In genomic region chr16:67517178-67517492, GRCh38 we compare ENCODE assay signal across 22 cellular contexts. TPM values are rescaled to one million over a fixed set of nuclear protein-coding genes. Genes with fewer than 3 reads are reported as not detected.
DNase-seq lines count a peak whose midpoint lies in the region; ATAC-seq and TF ChIP-seq lines count a peak whose summit lies in the region.
"Had no signal": no experiment of that assay in that cellular context is flagged by ENCODE, and none has a peak within 500 bp of the region (broad histone marks: within the 10 kb centered on the region; RNA-seq: fewer than 3 reads in every experiment).

No MANE protein-coding gene starts in this region.

- no peak for TF ChIP-seq POLR2A in esophagus squamous epithelium (IDR thresholded peaks at IDR 0.05)

- H3K36me3 ChIP-seq in SK-N-SH (replicated peaks in 1 of 2; ENCODE audit: control insufficient read depth in 1 of 2, insufficient read depth in 2 of 2, low read length in 1 of 2), result no peaks in the 10 kb centered on the region
- no peaks in the 10 kb centered on the region for H3K36me3 ChIP-seq in OCI-LY3 (replicated peaks; ENCODE audit: low read depth, low read length)
- H3K36me3 ChIP-seq in aorta (ENCODE audit: control insufficient read depth in 1 of 2, insufficient read depth in 2 of 2, low read length in 1 of 2), result no peaks in the 10 kb centered on the region
- no peaks in the 10 kb centered on the region for H3K36me3 ChIP-seq in esophagus squamous epithelium
- H3K36me3 ChIP-seq: Peyer's patch had no signal

- no peaks in the 10 kb centered on the region for H3K9me2 ChIP-seq in SK-N-SH

- H3K9ac ChIP-seq in SK-N-SH, result peak overlapping the region; percentile 36; the same call in 1 of the 2 replicates
- peak overlapping the region; percentile 86 for H3K9ac ChIP-seq in OCI-LY3 (ENCODE audit: low read length)
- H3K9ac ChIP-seq: KMS-11 had no signal

- H3K27ac Mint-ChIP-seq in memory B cell, result peak overlapping the region; percentile 100
- peak overlapping the region; percentile 97 for H3K27ac Mint-ChIP-seq in stimulated activated memory B cell treated with anti-CD40 and anti-IgM and Interleukin-4, amounts not matched to agents 10 μg/mL and 1 μg/mL and 100 μg/mL, for 72 hours

- ATAC-seq in SK-N-SH treated with all-trans-retinoic acid at 6 μM for 48 hours (no peak), memory B cell (ENCODE audit: low read depth) (no peak), aorta (ENCODE audit: low FRiP score) (no peak)
- ATAC-seq in stimulated activated memory B cell treated with anti-CD40 and anti-IgM and Interleukin-4, amounts not matched to agents 10 μg/mL and 1 μg/mL and 100 μg/mL, for 72 hours, result no peak
- ATAC-seq: HepG2 had no signal

- H3K4me1 Mint-ChIP-seq in memory B cell, result peaks cover 52% of the 10 kb centered on the region
- peaks cover 74% of the 10 kb centered on the region for H3K4me1 Mint-ChIP-seq in stimulated activated memory B cell treated with anti-CD40 and anti-IgM and Interleukin-4, amounts not matched to agents 10 μg/mL and 1 μg/mL and 100 μg/mL, for 72 hours

- no peak for DNase-seq in SK-N-SH
- no peak for DNase-seq in memory B cell (ENCODE audit: low spot score in 2 of 2)
- DNase-seq in SHP77 treated with DMSO at 0.1 percent for 48 hours (lab: John Stamatoyannopoulos, UW), result no peak
- no peak for DNase-seq in aorta
- no peak for DNase-seq in esophagus squamous epithelium (lab: John Stamatoyannopoulos, UW)
- DNase-seq: C1 segment of cervical spinal cord, DND-41, GDM1, HFFc6, NCI-H1048, NCI-H1436 treated with DMSO at 0.1 percent for 48 hours, NCI-H2081, NCI-H524, SIG-M5 had no signal

- CTCF ChIA-PET in SK-N-SH (lab: Yijun Ruan, JAX), result interaction anchor here (1.1 to 5.9 kb wide), 10 partner anchors 9 to 155 kb away, joined by 3 to 104 read pairs (median 14); partner anchors contain the start of genes ATP6V0D1, C16orf86, CARMIL2 and ENKD1

- peak overlapping the region; percentile 58 for H3K4me3 Mint-ChIP-seq in memory B cell
- H3K4me3 Mint-ChIP-seq in stimulated activated memory B cell treated with anti-CD40 and anti-IgM and Interleukin-4, amounts not matched to agents 10 μg/mL and 1 μg/mL and 100 μg/mL, for 72 hours, result no peak overlapping the region

- no peaks in the 10 kb centered on the region for H3K36me3 Mint-ChIP-seq in memory B cell
- peaks cover 23% of the 10 kb centered on the region for H3K36me3 Mint-ChIP-seq in stimulated activated memory B cell treated with anti-CD40 and anti-IgM and Interleukin-4, amounts not matched to agents 10 μg/mL and 1 μg/mL and 100 μg/mL, for 72 hours

- H3F3A ChIP-seq in SK-N-SH (replicated peaks; ENCODE audit: insufficient read depth), result peaks cover 24% of the 10 kb centered on the region

- intact Hi-C loops in aorta (cut with DNase I), result no loop called here
- intact Hi-C loops in esophagus squamous epithelium (cut with DNase I), result no loop called here

- no peak for TF ChIP-seq RAD21 in SK-N-SH (IDR thresholded peaks at IDR 0.05; ENCODE audit: low read length)

- no peaks in the 10 kb centered on the region for H3K27me3 Mint-ChIP-seq in memory B cell
- H3K27me3 Mint-ChIP-seq in stimulated activated memory B cell treated with anti-CD40 and anti-IgM and Interleukin-4, amounts not matched to agents 10 μg/mL and 1 μg/mL and 100 μg/mL, for 72 hours, result no peaks in the 10 kb centered on the region

- H3K4me1 ChIP-seq in SK-N-SH (ENCODE audit: control insufficient read depth in 1 of 2, insufficient read depth in 2 of 2, low read depth in 1 of 2, low read length in 1 of 2), result peaks cover 3 to 11% of the 10 kb centered on the region in 2 experiments; a peak in 2 of 4 replicates
- peaks cover 72% of the 10 kb centered on the region for H3K4me1 ChIP-seq in OCI-LY3 (ENCODE audit: low read length)
- H3K4me1 ChIP-seq in aorta (ENCODE audit: control insufficient read depth in 1 of 2, insufficient read depth in 2 of 2, low read length in 2 of 2), result no peaks in the 10 kb centered on the region
- H3K4me1 ChIP-seq in esophagus squamous epithelium, result peaks cover 0 to 35% (median 7%) of the 10 kb centered on the region in 3 donors

- 83% methylated on average over 4 of the region's 4 CpGs for WGBS in SK-N-SH (ENCODE audit: low lambda C conversion rate)
- WGBS in aorta, 2 donors, result 79 to 88% methylated on average over 4 of the region's 4 CpGs
- 63 to 70% methylated on average over 4 of the region's 4 CpGs for WGBS in esophagus squamous epithelium, 2 donors

- H2AFZ ChIP-seq in SK-N-SH (ENCODE audit: low read depth) (no peak overlapping the region), OCI-LY3 (ENCODE audit: low read depth, low read length) (no peak overlapping the region; the same call in 1 of the 2 replicates)

- H3K9me3 Mint-ChIP-seq in memory B cell, result no peaks in the 10 kb centered on the region
- H3K9me3 Mint-ChIP-seq in stimulated activated memory B cell treated with anti-CD40 and anti-IgM and Interleukin-4, amounts not matched to agents 10 μg/mL and 1 μg/mL and 100 μg/mL, for 72 hours, result no peaks in the 10 kb centered on the region
- H3K9me3 Mint-ChIP-seq: HFFc6 had no signal

- H3K27me3 ChIP-seq in SK-N-SH (ENCODE audit: insufficient read depth) (no peaks in the 10 kb centered on the region), OCI-LY3 (ENCODE audit: low read depth, low read length) (no peaks in the 10 kb centered on the region), aorta (ENCODE audit: control insufficient read depth in 1 of 2, insufficient read depth in 2 of 2, low read length in 1 of 2) (no peaks in the 10 kb centered on the region), esophagus squamous epithelium (no peaks in the 10 kb centered on the region)
- H3K27me3 ChIP-seq: Peyer's patch had no signal

- H3K79me2 ChIP-seq in SK-N-SH (ENCODE audit: insufficient read depth), result no peaks in the 10 kb centered on the region
- H3K79me2 ChIP-seq in OCI-LY3 (ENCODE audit: low read length), result no peaks in the 10 kb centered on the region

- H3K4me2 ChIP-seq in SK-N-SH (peak overlapping the region; percentile 72; the same call in 1 of the 2 replicates), OCI-LY3 (ENCODE audit: low read length) (peak overlapping the region; percentile 99)
- H3K4me2 ChIP-seq: KMS-11 had no signal

- H3K27ac ChIP-seq in SK-N-SH (ENCODE audit: low read depth in 2 of 2, low read length in 1 of 2) (peak overlapping the region in 1 of 2 experiments; percentile 78; a peak in 2 of 4 replicates), OCI-LY3 (ENCODE audit: low read length) (peak overlapping the region; percentile 93), aorta (ENCODE audit: low read depth in 1 of 2, low read length in 2 of 2) (no peak overlapping the region), esophagus squamous epithelium (peak overlapping the region in 1 of 4 donors; percentile 39)
- H3K27ac ChIP-seq: 22Rv1, KMS-11 had no signal

- TF ChIP-seq EP300 in SK-N-SH (IDR thresholded peaks at IDR 0.05; ENCODE audit: borderline replicate concordance in 1 of 2, low read depth in 1 of 2, low read length in 1 of 2), result no peak

- H3K9me3 ChIP-seq in SK-N-SH (no peaks in the 10 kb centered on the region), OCI-LY3 (ENCODE audit: insufficient read depth, low read length) (no peaks in the 10 kb centered on the region), aorta (ENCODE audit: control insufficient read depth, low read length) (no peaks in the 10 kb centered on the region), esophagus squamous epithelium (no peaks in the 10 kb centered on the region)
- H3K9me3 ChIP-seq: Peyer's patch had no signal

- POLR2A ChIA-PET in SK-N-SH (lab: Yijun Ruan, JAX), result no interaction called here

- TF ChIP-seq CTCF in SK-N-SH (IDR thresholded peaks at IDR 0.05), result no peak
- no peak for TF ChIP-seq CTCF in OCI-LY3 (IDR thresholded peaks at IDR 0.05; ENCODE audit: low read depth, low read length)
- no peak for TF ChIP-seq CTCF in esophagus squamous epithelium (IDR thresholded peaks at IDR 0.05)

- H4K20me1 ChIP-seq in SK-N-SH (ENCODE audit: insufficient read depth) (no peaks in the 10 kb centered on the region), OCI-LY3 (ENCODE audit: insufficient read depth, low read length) (no peaks in the 10 kb centered on the region)

- H3K4me3 ChIP-seq in SK-N-SH (ENCODE audit: low read depth in 2 of 2, low read length in 1 of 2) (peak overlapping the region in 1 of 2 experiments; percentile 44; a peak in 1 of 4 replicates), OCI-LY3 (ENCODE audit: low read length) (no peak overlapping the region), aorta (ENCODE audit: low read length in 2 of 2) (no peak overlapping the region), esophagus squamous epithelium (no peak overlapping the region)
- H3K4me3 ChIP-seq: Peyer's patch had no signal

TF ChIP-seq in SK-N-SH, 30 proteins besides CTCF, POLR2A, EP300 and RAD21 (continues in another document):
- TF ChIP-seq SMC3 (IDR thresholded peaks at IDR 0.05; ENCODE audit: low read depth, low read length) (no peak), MEF2A (IDR thresholded peaks at IDR 0.05; ENCODE audit: borderline replicate concordance, low read depth) (no peak), NRF1 (IDR thresholded peaks at IDR 0.05; ENCODE audit: low read depth, low read length) (no peak), FOXM1 (IDR thresholded peaks at IDR 0.05; ENCODE audit: low read depth) (no peak)

TF ChIP-seq in SK-N-SH treated with all-trans-retinoic acid at 6 μM for 48 hours, 23 proteins besides CTCF, POLR2A, EP300 and RAD21 (continues in another document):
- TF ChIP-seq ZC3H10 (CRISPR knock-in tag; IDR thresholded peaks at IDR 0.05), result no peak

RNA-seq across cellular contexts. Expression of gene RIPOR1, which starts 11.5 kb away (rescaled TPM):
- 12.1 and 24.7 TPM in 2 replicates for polyA plus RNA-seq in SK-N-SH (2012; rRNA removed)
- 16.7 and 23.3 TPM in 2 replicates for polyA plus RNA-seq in SK-N-SH (2012; cell fraction: cytosol; rRNA removed)
- polyA plus RNA-seq in SK-N-SH (2012; cell fraction: nucleus; rRNA removed), result 80.4 and 105 TPM in 2 replicates
- total RNA-seq in aorta, result 100 to 1,000 TPM; 105 to 120 TPM
- polyA plus RNA-seq in aorta, result 10 to 100 TPM; 22.7 to 65.5 TPM
- total RNA-seq in esophagus squamous epithelium, result 10 to 100 TPM in 3 of 4 donors, 1 to 10 TPM in 1; 6.6 to 24.0 (median 15.6) TPM

RNA-seq across cellular contexts. Expression of gene AGRP, which starts 33.8 kb away (rescaled TPM):
- polyA plus RNA-seq in SK-N-SH (2012; rRNA removed), result not detected in 2 replicates
- polyA plus RNA-seq in SK-N-SH (2012; cell fraction: cytosol; rRNA removed), result not detected in 2 replicates
- not detected in 2 replicates for polyA plus RNA-seq in SK-N-SH (2012; cell fraction: nucleus; rRNA removed)
- total RNA-seq in aorta, result not detected
- polyA plus RNA-seq in aorta, result 1 to 10 TPM in 1 of 2 donors, not detected in 1; 1.5 TPM
- not detected for total RNA-seq in esophagus squamous epithelium
- total RNA-seq: HepG2, HFFc6, MCF 10A, Peyer's patch had no signal
- polyA plus RNA-seq: HepG2 had no signal

RNA-seq across cellular contexts. Expression of gene ATP6V0D1, which starts 36.2 kb away (rescaled TPM):
- polyA plus RNA-seq in SK-N-SH (2012; rRNA removed), result 111 and 135 TPM in 2 replicates
- polyA plus RNA-seq in SK-N-SH (2012; cell fraction: cytosol; rRNA removed), result 86.6 and 113 TPM in 2 replicates
- 102 and 104 TPM in 2 replicates for polyA plus RNA-seq in SK-N-SH (2012; cell fraction: nucleus; rRNA removed)
- 10 to 100 TPM; 58.7 to 62.0 TPM for total RNA-seq in aorta
- polyA plus RNA-seq in aorta, result 10 to 100 TPM; 52.0 to 88.0 TPM
- total RNA-seq in esophagus squamous epithelium, result 100 to 1,000 TPM in 3 of 4 donors, 10 to 100 TPM in 1; 99.4 to 158 (median 131) TPM

RNA-seq across cellular contexts. Expression of gene CTCF, which starts 45.2 kb away (rescaled TPM):
- polyA plus RNA-seq in SK-N-SH (2012; rRNA removed), result 18.8 and 19.6 TPM in 2 replicates
- polyA plus RNA-seq in SK-N-SH (2012; cell fraction: cytosol; rRNA removed), result 20.3 and 22.0 TPM in 2 replicates
- polyA plus RNA-seq in SK-N-SH (2012; cell fraction: nucleus; rRNA removed), result 17.4 and 24.1 TPM in 2 replicates
- 10 to 100 TPM; 28.5 to 35.8 TPM for total RNA-seq in aorta
- polyA plus RNA-seq in aorta, result 10 to 100 TPM; 16.5 to 25.8 TPM
- total RNA-seq in esophagus squamous epithelium, result 10 to 100 TPM; 29.9 to 35.5 (median 33.5) TPM

Comparison
In these comparisons a context has a peak if more than half of its experiments do, and no peak if none do; other contexts are left out.
1. RNA of gene RIPOR1, which starts 11.5 kb away (total RNA-seq): 105 to 120 TPM in aorta; 6.6 to 24.0 TPM in esophagus squamous epithelium; every median in the first group is over 4 times any median in the second.